In genomic region chr15:79656151-79656797, GRCh38 we compare ENCODE assay signal across 3 cellular contexts.
A peak's percentile ranks its signal among the peaks of the same experiment; 100 is the strongest.
TF ChIP-seq lines count a peak whose summit lies in the region.

No MANE protein-coding gene starts in this region.

TF ChIP-seq in liver, 16 proteins besides CTCF, POLR2A, EP300 and RAD21 (continued from another document):
- peak; percentile 96 for TF ChIP-seq SP1 (IDR thresholded peaks at IDR 0.05)
- peak; percentile 62 for TF ChIP-seq REST (IDR thresholded peaks at IDR 0.05)
- peak; percentile 59 for TF ChIP-seq MAX (IDR thresholded peaks at IDR 0.05)
- TF ChIP-seq FOXA2 (IDR thresholded peaks at IDR 0.05), result peak; percentile 9
- TF ChIP-seq EGR1 (IDR thresholded peaks at IDR 0.05; ENCODE audit: low read depth in 2 of 2), result peak in 1 of 2 donors; percentile 18
- peak; percentile 49 for TF ChIP-seq ZBTB33 (IDR thresholded peaks at IDR 0.05)
- peak; percentile 68 to 70 for TF ChIP-seq JUND (IDR thresholded peaks at IDR 0.05)
- TF ChIP-seq YY1 (IDR thresholded peaks at IDR 0.05), result peak; percentile 94
- peak; percentile 74 for TF ChIP-seq HNF4G (IDR thresholded peaks at IDR 0.05)
- TF ChIP-seq RXRA (IDR thresholded peaks at IDR 0.05), result peak; percentile 61 to 84
- no peak for TF ChIP-seq ATF3 (IDR thresholded peaks at IDR 0.05)
- peak; percentile 35 for TF ChIP-seq FOXA1 (IDR thresholded peaks at IDR 0.05)
- TF ChIP-seq TAF1 (conservative IDR thresholded peaks at IDR 0.05), result no peak

TF ChIP-seq in HepG2, 621 proteins besides CTCF, POLR2A, EP300 and RAD21 (continued from another document):
- TF ChIP-seq RNF219 (CRISPR knock-in tag; IDR thresholded peaks at IDR 0.05) (no peak), RAD51 (IDR thresholded peaks at IDR 0.05; ENCODE audit: borderline replicate concordance) (no peak), NR1H2 (CRISPR knock-in tag; IDR thresholded peaks at IDR 0.05; ENCODE audit: borderline replicate concordance, low read depth) (no peak), ZNF546 (CRISPR knock-in tag; conservative IDR thresholded peaks at IDR 0.05) (no peak), EEA1 (CRISPR knock-in tag; IDR thresholded peaks at IDR 0.05; ENCODE audit: borderline replicate concordance) (no peak), FOSL1 (CRISPR knock-in tag; IDR thresholded peaks at IDR 0.05; ENCODE audit: borderline replicate concordance) (no peak), ZNF740 (CRISPR knock-in tag; IDR thresholded peaks at IDR 0.05) (no peak)

TF ChIP-seq in WTC11, 78 proteins besides CTCF, POLR2A, EP300 and RAD21:
- no peak for TF ChIP-seq USF2 (CRISPR knock-in tag; IDR thresholded peaks at IDR 0.05)
- no peak for TF ChIP-seq E2F4 (CRISPR knock-in tag; IDR thresholded peaks at IDR 0.05; ENCODE audit: borderline replicate concordance, low read depth)
- TF ChIP-seq GRHL2 (CRISPR knock-in tag; IDR thresholded peaks at IDR 0.05; ENCODE audit: insufficient replicate concordance, severe bottlenecking), result no peak
- no peak for TF ChIP-seq ZNF532 (CRISPR knock-in tag; IDR thresholded peaks at IDR 0.05; ENCODE audit: borderline replicate concordance)
- no peak for TF ChIP-seq TP53 (CRISPR knock-in tag; IDR thresholded peaks at IDR 0.05)
- TF ChIP-seq ZNF512 (CRISPR knock-in tag; IDR thresholded peaks at IDR 0.05; ENCODE audit: borderline replicate concordance), result no peak
- no peak for TF ChIP-seq MAX (CRISPR knock-in tag; IDR thresholded peaks at IDR 0.05)
- no peak for TF ChIP-seq ZNF416 (CRISPR knock-in tag; IDR thresholded peaks at IDR 0.05)
- TF ChIP-seq NFYB (CRISPR knock-in tag; conservative IDR thresholded peaks at IDR 0.05; ENCODE audit: low read depth), result no peak
- no peak for TF ChIP-seq NFATC4 (CRISPR knock-in tag; IDR thresholded peaks at IDR 0.05)
- TF ChIP-seq ZNF232 (CRISPR knock-in tag; IDR thresholded peaks at IDR 0.05), result no peak
- TF ChIP-seq TCF7 (CRISPR knock-in tag; IDR thresholded peaks at IDR 0.05; ENCODE audit: low read depth), result no peak
TF ChIP-seq in WTC11: peak in this region for 0.
